ENCODE assay signal across 8 cellular contexts in genomic region chr22:39253427-39254070, GRCh38. TPM values are rescaled to one million over a fixed set of nuclear protein-coding genes. Genes with fewer than 3 reads are reported as not detected.
DNase-seq lines count a peak whose midpoint lies in the region; TF ChIP-seq lines count a peak whose summit lies in the region.

No MANE protein-coding gene starts in this region.

- intact Hi-C loops in colonic mucosa (cut with DNase I) (no loop called here), spleen (cut with DNase I; ENCODE audit: low total_unique reads) (loop anchor here (10.0 kb wide), 1 partner anchor 51 kb away; no protein-coding TSS in a partner anchor)

- H3K27me3 ChIP-seq in colonic mucosa: peaks cover 12% of the 10 kb centered on the region
- H3K27me3 ChIP-seq in spleen (replicated peaks in 1 of 7): peaks cover 0 to 79% (median 21%) of the 10 kb centered on the region in 7 donors

- H3K27ac ChIP-seq in colonic mucosa (no peak overlapping the region), spleen (no peak overlapping the region)

- TF ChIP-seq CTCF in colonic mucosa (IDR thresholded peaks at IDR 0.05): no peak
- TF ChIP-seq CTCF in spleen (IDR thresholded peaks at IDR 0.05 in 8 of 11, conservative IDR thresholded peaks at IDR 0.05 in 3 of 11): no peak

- H3K4me1 ChIP-seq in colonic mucosa: no peaks in the 10 kb centered on the region
- peaks cover 14 to 35% (median 29%) of the 10 kb centered on the region in 6 donors for H3K4me1 ChIP-seq in spleen

- no peak for TF ChIP-seq POLR2A in spleen (IDR thresholded peaks at IDR 0.05)

- H3K9me3 ChIP-seq in colonic mucosa (no peaks in the 10 kb centered on the region), spleen (no peaks in the 10 kb centered on the region)

- 13 to 31% (median 28%) methylated on average over 9 to 19 of the region's 19 CpGs for WGBS in spleen, 5 donors

- DNase-seq in stimulated activated naive CD4-positive, alpha-beta T cell treated with Interleukin-2 at 50 U/mL for 16 hours (lab: John Stamatoyannopoulos, UW): peak; percentile 24
- DNase-seq in stimulated activated naive CD4-positive, alpha-beta T cell (lab: John Stamatoyannopoulos, UW): no peak
- peak; percentile 73 for DNase-seq in RPMI8226
- peak; percentile 52 for DNase-seq in colonic mucosa
- DNase-seq in lung microvascular endothelial cell (ENCODE audit: low read depth in 2 of 2): peak; percentile 76 to 83
- no peak for DNase-seq in spleen
- DNase-seq in MV-4-11 (lab: John Stamatoyannopoulos, UW): no peak
- no peak for DNase-seq in middle frontal gyrus (ENCODE audit: extremely low spot score, low spot score)

- H3K4me3 ChIP-seq in colonic mucosa: no peak overlapping the region
- H3K4me3 ChIP-seq in spleen: no peak overlapping the region

- no peaks in the 10 kb centered on the region for H3K36me3 ChIP-seq in colonic mucosa
- H3K36me3 ChIP-seq in spleen: no peaks in the 10 kb centered on the region

- H3K9ac ChIP-seq in colonic mucosa (ENCODE audit: low read depth in 2 of 2, low read length in 2 of 2): peak overlapping the region in 1 of 2 donors; percentile 24

RNA-seq across cellular contexts. Expression of gene PDGFB, which starts 8.8 kb away (rescaled TPM):
- total RNA-seq in colonic mucosa: 1 to 10 TPM; 1.9 to 5.6 TPM
- total RNA-seq in lung microvascular endothelial cell: 29.6 and 54.8 TPM in 2 replicates
- 10 to 100 TPM in 2 of 7 donors, 1 to 10 TPM in 5; 2.4 to 20.5 (median 9.3) TPM for total RNA-seq in spleen
- 1 to 10 TPM; 1.7 to 8.2 (median 2.0) TPM for polyA plus RNA-seq in spleen

Comparison
In these comparisons a context has a peak if more than half of its experiments do, and no peak if none do; other contexts are left out.
1. DNase-seq: peak in stimulated activated naive CD4-positive, alpha-beta T cell treated with Interleukin-2 at 50 U/mL for 16 hours (single experiment), RPMI8226 (single experiment), colonic mucosa (single experiment) and lung microvascular endothelial cell (2 of 2); none in stimulated activated naive CD4-positive, alpha-beta T cell (0 of 6), spleen (single experiment), MV-4-11 (single experiment) and middle frontal gyrus (single experiment).